ENCODE assay signal across 10 cellular contexts in the genomic region with DNA sequence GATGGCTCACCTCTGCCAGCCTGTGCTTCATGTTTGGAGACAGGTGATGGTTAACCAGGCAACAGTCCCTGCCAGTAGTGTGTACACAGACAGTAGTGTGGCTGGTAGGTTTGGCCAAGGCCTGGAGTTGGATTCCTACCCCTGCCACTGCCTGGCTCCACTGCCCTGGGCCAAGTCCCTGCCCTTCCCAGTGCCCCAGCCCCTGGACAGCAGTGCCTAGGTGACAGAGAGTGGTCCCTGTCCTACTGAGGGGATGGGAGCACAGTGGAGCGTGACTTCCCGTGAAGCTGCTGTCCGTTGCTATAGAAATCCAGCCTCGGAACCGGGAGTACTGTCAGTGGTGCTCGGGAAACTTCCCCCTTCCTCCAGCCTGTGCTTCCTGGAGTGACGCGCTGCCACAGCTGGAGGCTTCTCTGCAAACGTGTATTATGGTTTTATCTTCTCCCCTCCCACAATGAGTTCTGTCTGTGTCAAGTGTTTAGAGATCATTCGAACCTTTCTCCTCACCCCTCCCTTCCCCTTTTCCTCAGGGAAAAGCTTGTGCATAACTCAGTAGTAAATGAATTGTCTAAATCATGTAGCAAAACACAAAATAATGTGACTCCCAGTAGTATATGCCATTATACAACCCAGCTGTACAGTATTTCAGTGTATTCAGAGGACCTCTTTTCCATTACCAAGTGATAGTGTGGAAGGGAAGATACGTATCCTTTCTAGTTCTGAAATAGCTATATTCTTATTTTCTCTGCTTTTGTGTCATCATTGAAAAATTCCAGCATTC.
DNase-seq lines count a peak whose midpoint lies in the region; ATAC-seq, FAIRE-seq and TF ChIP-seq lines count a peak whose summit lies in the region.
"Had no signal": no experiment of that assay in that cellular context is flagged by ENCODE, and none has a peak within 500 bp of the region (broad histone marks: within the 10 kb centered on the region; RNA-seq: fewer than 3 reads in every experiment).

No MANE protein-coding gene starts in this region.

- peaks cover 24% of the 10 kb centered on the region for H3K4me1 ChIP-seq in ACC112 (ENCODE audit: control insufficient read depth, insufficient read depth, low read length, unreplicated experiment)
- peaks cover 33% of the 10 kb centered on the region for H3K4me1 ChIP-seq in HepG2 (ENCODE audit: insufficient read depth, low read length)

- peak; percentile 58 for DNase-seq in KBM-7
- DNase-seq in astrocyte of the hippocampus (ENCODE audit: low read depth, low spot score) = peak; percentile 26
- DNase-seq in HepG2 (ENCODE audit: low spot score) = no peak
- no peak for DNase-seq in KG1 (lab: John Stamatoyannopoulos, UW)
- DNase-seq in HEK293T (ENCODE audit: extremely low spot score) = no peak
- no peak for DNase-seq in NCI-H526 treated with DMSO at 0.1 percent for 48 hours (lab: John Stamatoyannopoulos, UW)
- DNase-seq in T1000 (lab: John Stamatoyannopoulos, UW) = no peak
- DNase-seq: NCI-H2171; stimulated activated CD4-positive, alpha-beta T cell treated with anti-CD3 and anti-CD28 coated beads, Interleukin-4, amount 100 ng/mL, for 24 hours had no signal

- H3K4me3 ChIP-seq in ACC112 (ENCODE audit: low read depth, low read length) = peak overlapping the region; percentile 28; the same call in 1 of the 2 replicates
- no peak overlapping the region for H3K4me3 ChIP-seq in HepG2 (replicated peaks in 1 of 3; ENCODE audit: insufficient read depth in 1 of 3, low read depth in 2 of 3, low read length in 3 of 3)

- H3K79me2 ChIP-seq in ACC112 (ENCODE audit: control insufficient read depth, insufficient read depth, low read length, unreplicated experiment) (peaks cover 92% of the 10 kb centered on the region), HepG2 (ENCODE audit: insufficient read depth, low read length) (peaks cover 22% of the 10 kb centered on the region)

- no peaks in the 10 kb centered on the region for H3K36me3 ChIP-seq in ACC112 (ENCODE audit: insufficient read depth, low read length)
- no peaks in the 10 kb centered on the region; a peak in 1 of 5 replicates for H3K36me3 ChIP-seq in HepG2 (replicated peaks in 1 of 2; ENCODE audit: control insufficient read depth in 1 of 2, insufficient read depth in 2 of 2, low read length in 2 of 2)

- H3K9ac ChIP-seq in HepG2 (ENCODE audit: insufficient read depth, low read depth, low read length) = no peak overlapping the region

- no peaks in the 10 kb centered on the region for H3K27me3 ChIP-seq in ACC112 (ENCODE audit: insufficient read depth, low read length)
- no peaks in the 10 kb centered on the region for H3K27me3 ChIP-seq in HepG2 (ENCODE audit: control insufficient read depth in 1 of 2, insufficient read depth in 2 of 2, low read length in 2 of 2)

- H3K27ac ChIP-seq in ACC112 (ENCODE audit: low read depth, low read length) (peak overlapping the region; percentile 88), HepG2 (ENCODE audit: extremely low read length, insufficient read depth, low read length) (no peak overlapping the region)

- CTCF ChIA-PET in HepG2 (lab: Yijun Ruan, JAX; ENCODE audit: low intra/inter-chr PET ratio, low total read pairs) = no interaction called here
- CTCF ChIA-PET in HEK293T (lab: Yijun Ruan, JAX) = no interaction called here

- no peak for TF ChIP-seq RAD21 in HepG2 (CRISPR knock-in tag; IDR thresholded peaks at IDR 0.05)

- intact Hi-C loops in HepG2 (cut with micrococcal nuclease; ENCODE audit: unreplicated experiment) = no loop called here

- in situ Hi-C loops in KBM-7 (cut with MboI; ENCODE audit: low pct_unique_long_range_greater_than_20kb, low sequenced_read_pairs) = no loop called here
- in situ Hi-C loops in HepG2 (cut with HindIII; ENCODE audit: extremely low pct_ligation_motif_present, low pct_unique_long_range_greater_than_20kb) = no loop called here

- FAIRE-seq in HepG2 (lab: Jason Lieb, UNC) = no peak

- BruUV-seq in HepG2 (replicated peaks; lab: Mats Ljungman, UMichigan) = no TSS peak

- ATAC-seq in HepG2 = no peak; the same call in 1 of the 3 replicates

- TF ChIP-seq CTCF in HepG2 (CRISPR knock-in tag; IDR thresholded peaks at IDR 0.05) = no peak

- no peaks in the 10 kb centered on the region for H3K9me3 ChIP-seq in HepG2 (ENCODE audit: low read length)

- H2AFZ ChIP-seq in ACC112 (ENCODE audit: low read length, unreplicated experiment) (no peak overlapping the region), HepG2 (ENCODE audit: low read length) (no peak overlapping the region)

- H3K4me2 ChIP-seq in HepG2 (ENCODE audit: low read depth, low read length) = no peak overlapping the region

- TF ChIP-seq POLR2A in HepG2 (IDR thresholded peaks at IDR 0.05; ENCODE audit: insufficient read depth in 1 of 2, low read depth in 2 of 2, low read length in 2 of 2) = no peak

- no peaks in the 10 kb centered on the region for H4K20me1 ChIP-seq in HepG2 (ENCODE audit: insufficient read depth, low read length)

- no peak for TF ChIP-seq EP300 in HepG2 (IDR thresholded peaks at IDR 0.05; ENCODE audit: low read depth in 2 of 2, low read length in 2 of 2)
- TF ChIP-seq EP300 in HepG2 (CRISPR knock-in tag; IDR thresholded peaks at IDR 0.05; ENCODE audit: borderline replicate concordance) = no peak

- POLR2A ChIA-PET in HepG2 (lab: Yijun Ruan, JAX) = no interaction called here
- POLR2A ChIA-PET in HEK293T (lab: Yijun Ruan, JAX) = no interaction called here

- 92% methylated on average over 7 of the region's 11 CpGs for WGBS in HepG2 (ENCODE audit: low lambda C conversion rate)

TF ChIP-seq in HepG2, 621 proteins besides CTCF, POLR2A, EP300 and RAD21:
- no peak for TF ChIP-seq HOXA3 (CRISPR knock-in tag; IDR thresholded peaks at IDR 0.05)
- TF ChIP-seq ZSCAN20 (CRISPR knock-in tag; IDR thresholded peaks at IDR 0.05; ENCODE audit: borderline replicate concordance) = no peak
- TF ChIP-seq, protein P1, sequence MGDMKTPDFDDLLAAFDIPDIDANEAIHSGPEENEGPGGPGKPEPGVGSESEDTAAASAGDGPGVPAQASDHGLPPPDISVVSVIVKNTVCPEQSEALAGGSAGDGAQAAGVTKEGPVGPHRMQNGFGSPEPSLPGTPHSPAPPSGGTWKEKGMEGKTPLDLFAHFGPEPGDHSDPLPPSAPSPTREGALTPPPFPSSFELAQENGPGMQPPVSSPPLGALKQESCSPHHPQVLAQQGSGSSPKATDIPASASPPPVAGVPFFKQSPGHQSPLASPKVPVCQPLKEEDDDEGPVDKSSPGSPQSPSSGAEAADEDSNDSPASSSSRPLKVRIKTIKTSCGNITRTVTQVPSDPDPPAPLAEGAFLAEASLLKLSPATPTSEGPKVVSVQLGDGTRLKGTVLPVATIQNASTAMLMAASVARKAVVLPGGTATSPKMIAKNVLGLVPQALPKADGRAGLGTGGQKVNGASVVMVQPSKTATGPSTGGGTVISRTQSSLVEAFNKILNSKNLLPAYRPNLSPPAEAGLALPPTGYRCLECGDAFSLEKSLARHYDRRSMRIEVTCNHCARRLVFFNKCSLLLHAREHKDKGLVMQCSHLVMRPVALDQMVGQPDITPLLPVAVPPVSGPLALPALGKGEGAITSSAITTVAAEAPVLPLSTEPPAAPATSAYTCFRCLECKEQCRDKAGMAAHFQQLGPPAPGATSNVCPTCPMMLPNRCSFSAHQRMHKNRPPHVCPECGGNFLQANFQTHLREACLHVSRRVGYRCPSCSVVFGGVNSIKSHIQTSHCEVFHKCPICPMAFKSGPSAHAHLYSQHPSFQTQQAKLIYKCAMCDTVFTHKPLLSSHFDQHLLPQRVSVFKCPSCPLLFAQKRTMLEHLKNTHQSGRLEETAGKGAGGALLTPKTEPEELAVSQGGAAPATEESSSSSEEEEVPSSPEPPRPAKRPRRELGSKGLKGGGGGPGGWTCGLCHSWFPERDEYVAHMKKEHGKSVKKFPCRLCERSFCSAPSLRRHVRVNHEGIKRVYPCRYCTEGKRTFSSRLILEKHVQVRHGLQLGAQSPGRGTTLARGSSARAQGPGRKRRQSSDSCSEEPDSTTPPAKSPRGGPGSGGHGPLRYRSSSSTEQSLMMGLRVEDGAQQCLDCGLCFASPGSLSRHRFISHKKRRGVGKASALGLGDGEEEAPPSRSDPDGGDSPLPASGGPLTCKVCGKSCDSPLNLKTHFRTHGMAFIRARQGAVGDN (CRISPR knock-in tag; IDR thresholded peaks at IDR 0.05) = 0 out of 2 replicates have a peak, but pooled peaks have one; percentile 12
- peak; percentile 59 for TF ChIP-seq ZNF263 (CRISPR knock-in tag; IDR thresholded peaks at IDR 0.05)

TF ChIP-seq in HEK293T, 16 proteins besides CTCF, POLR2A, EP300 and RAD21:
- no peak for TF ChIP-seq FOXA1 (IDR thresholded peaks at IDR 0.05)

Comparison
In these comparisons a context has a peak if more than half of its experiments do, and no peak if none do; other contexts are left out.
1. DNase-seq: peak in KBM-7 (single experiment) and astrocyte of the hippocampus (single experiment); none in HepG2 (single experiment), KG1 (single experiment), HEK293T (single experiment), NCI-H526 treated with DMSO at 0.1 percent for 48 hours (single experiment) and T1000 (single experiment).